In the genomic region with DNA sequence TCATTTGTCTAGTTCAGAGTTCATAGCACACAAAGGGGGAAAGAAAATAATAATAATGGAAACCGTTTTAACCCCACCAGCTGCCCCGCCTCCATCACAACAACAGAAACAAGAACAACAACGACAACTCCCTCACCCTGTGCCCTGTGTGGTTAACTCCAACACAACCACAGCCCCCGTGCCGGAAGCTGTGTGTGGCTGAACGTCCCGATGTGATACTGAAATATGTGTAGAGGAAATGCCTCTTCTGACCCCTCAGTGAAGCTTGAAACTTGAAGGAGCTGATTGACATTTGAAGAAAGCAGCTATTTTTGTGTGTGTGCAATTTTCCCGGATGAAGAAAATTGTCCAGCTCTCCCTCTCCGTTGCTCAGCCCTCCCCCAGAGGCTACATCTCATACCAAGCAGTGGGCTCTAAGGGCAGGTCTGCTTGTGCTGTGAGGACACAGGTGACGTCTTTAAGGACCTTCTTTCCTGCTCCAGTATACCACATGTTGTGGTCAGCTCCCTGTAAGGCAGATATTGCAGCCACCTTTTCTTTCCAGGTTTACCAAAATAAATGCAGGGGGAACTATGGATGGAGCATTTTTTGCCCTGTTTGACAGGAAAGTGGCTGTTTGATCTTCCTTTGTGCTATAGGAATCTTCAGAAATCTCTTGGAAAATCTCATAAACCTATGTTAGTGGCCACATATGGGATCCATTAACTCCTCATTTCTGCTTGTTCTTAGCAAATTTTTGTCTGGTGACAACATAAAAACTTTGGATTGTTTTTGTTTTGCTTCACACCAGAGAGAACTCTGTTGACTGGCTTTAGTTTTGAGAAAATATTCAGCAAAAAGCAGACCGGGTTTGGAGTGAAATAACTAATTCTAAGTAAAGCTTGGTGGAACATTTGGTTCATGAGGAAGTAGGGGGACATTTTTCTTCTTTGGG, we compare ENCODE assay signal across 8 cellular contexts.
DNase-seq lines count a peak whose midpoint lies in the region; ATAC-seq and TF ChIP-seq lines count a peak whose summit lies in the region.

No MANE protein-coding gene starts in this region.

- intact Hi-C loops in heart right ventricle (cut with DNase I) = no loop called here
- intact Hi-C loops in Right ventricle myocardium superior (cut with DNase I) = loop anchor here (10.0 kb wide), 1 partner anchor 64 kb away; no protein-coding TSS in a partner anchor

- TF ChIP-seq CTCF in heart right ventricle (IDR thresholded peaks at IDR 0.05) = no peak

- peak overlapping the region in 1 of 10 donors; percentile 2 for H3K4me3 ChIP-seq in heart right ventricle

- ATAC-seq in heart right ventricle (peak in 7 of 8 donors; percentile 11 to 62 (median 36)), Right ventricle myocardium superior (ENCODE audit: poor library complexity) (no peak), HG03520 (IDR thresholded peaks at IDR 0.05; ENCODE audit: unreplicated experiment) (peak; percentile 96)

- H3K27me3 ChIP-seq in heart right ventricle = no peaks in the 10 kb centered on the region

- peaks cover 0 to 60% (median 51%) of the 10 kb centered on the region in 9 donors for H3K4me1 ChIP-seq in heart right ventricle

- WGBS in heart right ventricle, 2 donors = 35 to 48% methylated on average over 11 of the region's 11 CpGs

- DNase-seq in heart right ventricle (no peak), Right ventricle myocardium superior (no peak), foreskin melanocyte (peak; percentile 61), T1000 (lab: John Stamatoyannopoulos, UW) (no peak), caudate nucleus (lab: John Stamatoyannopoulos, UW) (no peak)
- peak; percentile 80 for DNase-seq in activated CD8-positive, alpha-beta memory T cell treated with anti-CD3 and anti-CD28 coated beads for 24 hours
- peak; percentile 20 to 33 for DNase-seq in stimulated activated CD8-positive, alpha-beta memory T cell treated with anti-CD3 and anti-CD28 coated beads, Interleukin-15, amount 100 ng/mL, for 4 hours (ENCODE audit: low read depth in 2 of 2)

- no peaks in the 10 kb centered on the region for H3K36me3 ChIP-seq in heart right ventricle

- no peaks in the 10 kb centered on the region for H3K9me3 ChIP-seq in heart right ventricle

- H3K27ac ChIP-seq in heart right ventricle (peak overlapping the region in 8 of 10 donors; percentile 1 to 69 (median 27)), caudate nucleus (ENCODE audit: low read depth, low read length) (no peak overlapping the region)

Comparison
In these comparisons a context has a peak if more than half of its experiments do, and no peak if none do; other contexts are left out.
1. DNase-seq: peak in activated CD8-positive, alpha-beta memory T cell treated with anti-CD3 and anti-CD28 coated beads for 24 hours (single experiment), foreskin melanocyte (single experiment) and stimulated activated CD8-positive, alpha-beta memory T cell treated with anti-CD3 and anti-CD28 coated beads, Interleukin-15, amount 100 ng/mL, for 4 hours (2 of 2); none in heart right ventricle (0 of 2), Right ventricle myocardium superior (single experiment), T1000 (single experiment) and caudate nucleus (0 of 61).